7 cellular contexts compared by ENCODE assay signal in genomic region chr4:176529574-176529973, GRCh38.
"Had no signal": no experiment of that assay in that cellular context is flagged by ENCODE, and none has a peak within 500 bp of the region (broad histone marks: within the 10 kb centered on the region; RNA-seq: fewer than 3 reads in every experiment).

No MANE protein-coding gene starts in this region.

- H3K36me3 ChIP-seq: HAP-1 had no signal

- H3K4me1 ChIP-seq: HAP-1 had no signal

- H3K4me3 ChIP-seq: HAP-1, K562 had no signal

- H3K9me3 ChIP-seq: HAP-1 had no signal

- DNase-seq: GOT3, H7, IMR-90, Kasumi-1, KG1 had no signal

- ATAC-seq: K562 had no signal
